20 cellular contexts compared by ENCODE assay signal in the genomic region with DNA sequence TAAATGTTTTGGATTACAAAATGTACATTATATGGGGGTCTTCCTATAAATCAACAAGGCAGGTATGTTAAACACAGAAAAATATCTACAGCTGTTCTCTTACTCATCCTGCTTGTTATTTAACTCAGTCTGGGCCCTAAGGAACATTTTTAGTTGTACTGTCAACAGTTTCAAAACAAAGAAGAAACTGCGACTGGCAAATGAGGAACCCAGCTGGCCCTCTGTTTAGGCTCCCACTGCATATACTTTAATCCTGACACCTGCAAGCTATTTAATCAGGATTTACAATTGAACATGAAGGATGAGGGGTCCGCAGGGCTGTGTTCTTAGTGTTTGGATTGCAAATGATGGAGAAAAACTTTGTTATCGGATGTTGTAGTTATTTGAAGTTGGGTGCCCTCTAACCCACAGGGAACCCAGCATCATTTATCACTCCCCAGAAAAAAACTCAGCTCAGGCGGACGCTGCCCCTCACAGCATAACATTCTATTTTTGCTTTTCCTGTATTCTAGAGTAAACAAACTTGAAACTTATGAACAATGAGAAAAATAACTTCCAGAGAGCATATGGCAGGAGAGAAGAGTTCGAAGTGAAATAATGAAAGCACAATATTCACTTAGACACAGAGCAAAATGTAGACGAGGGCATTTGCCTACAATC.
A peak's percentile ranks its signal among the peaks of the same experiment; 100 is the strongest.
DNase-seq lines count a peak whose midpoint lies in the region; ATAC-seq and TF ChIP-seq lines count a peak whose summit lies in the region.
"Had no signal": no experiment of that assay in that cellular context is flagged by ENCODE, and none has a peak within 500 bp of the region (broad histone marks: within the 10 kb centered on the region; RNA-seq: fewer than 3 reads in every experiment).

No MANE protein-coding gene starts in this region.

- H3K9me3 Mint-ChIP-seq in nephron progenitor cell: no peaks in the 10 kb centered on the region
- H3K9me3 Mint-ChIP-seq: H9 had no signal

- TF ChIP-seq POLR2A in uterus (IDR thresholded peaks at IDR 0.05): no peak

- H3K27ac ChIP-seq in left ventricle myocardium inferior (replicated peaks) (peak overlapping the region; percentile 57), ascending aorta (peak overlapping the region; percentile 19 to 47), uterus (peak overlapping the region; percentile 0 to 53), SJCRH30 (no peak overlapping the region)

- TF ChIP-seq CTCF in left ventricle myocardium inferior (IDR thresholded peaks at IDR 0.05; ENCODE audit: borderline replicate concordance) (no peak), ascending aorta (IDR thresholded peaks at IDR 0.05) (no peak), nephron progenitor cell (IDR thresholded peaks at IDR 0.05) (no peak), uterus (IDR thresholded peaks at IDR 0.05) (no peak)

- no peak overlapping the region for H3K4me3 ChIP-seq in left ventricle myocardium inferior
- no peak overlapping the region for H3K4me3 ChIP-seq in ascending aorta
- no peak overlapping the region for H3K4me3 ChIP-seq in uterus
- no peak overlapping the region for H3K4me3 ChIP-seq in SJCRH30
- no peak overlapping the region for H3K4me3 ChIP-seq in HAP-1
- H3K4me3 ChIP-seq: K562 had no signal

- peak overlapping the region; percentile 60 for H3K27ac Mint-ChIP-seq in nephron progenitor cell
- H3K27ac Mint-ChIP-seq: CD4-positive, alpha-beta memory T cell; H9 had no signal

- H3K27me3 Mint-ChIP-seq in nephron progenitor cell (ENCODE audit: low read depth, poor library complexity): peaks cover 6% of the 10 kb centered on the region

- DNase-seq in left ventricle myocardium inferior (no peak), left cardiac atrium (no peak), ascending aorta (ENCODE audit: low spot score in 2 of 2) (no peak), nephron progenitor cell (no peak), uterus (no peak), SJCRH30 (no peak), HAP-1 (ENCODE audit: low spot score in 2 of 2) (no peak)
- DNase-seq: BE2C; CD4-positive, alpha-beta memory T cell; DMS153; GDM1; H9; NCI-H1417; NCI-H187; NCI-H2107; NCI-H510A; NCI-H748 treated with DMSO at 0.1 percent for 48 hours; SHP77 treated with DMSO at 0.1 percent for 48 hours had no signal

- H3K4me1 Mint-ChIP-seq in nephron progenitor cell: peaks cover 19% of the 10 kb centered on the region
- H3K4me1 Mint-ChIP-seq: CD4-positive, alpha-beta memory T cell had no signal

- peaks cover 20% of the 10 kb centered on the region for H3K4me1 ChIP-seq in left ventricle myocardium inferior
- peaks cover 0 to 2% of the 10 kb centered on the region in 2 donors for H3K4me1 ChIP-seq in ascending aorta
- no peaks in the 10 kb centered on the region for H3K4me1 ChIP-seq in uterus
- H3K4me1 ChIP-seq in SJCRH30: peaks cover 8% of the 10 kb centered on the region
- H3K4me1 ChIP-seq in HAP-1: no peaks in the 10 kb centered on the region
- H3K4me1 ChIP-seq: BE2C had no signal

- ATAC-seq in left cardiac atrium (no peak), HG03280 (IDR thresholded peaks at IDR 0.05; ENCODE audit: unreplicated experiment) (no peak)
- ATAC-seq: K562 had no signal

- no peak overlapping the region for H3K4me3 Mint-ChIP-seq in nephron progenitor cell
- H3K4me3 Mint-ChIP-seq: CD4-positive, alpha-beta memory T cell; H9 had no signal

- intact Hi-C loops in left ventricle myocardium inferior (cut with micrococcal nuclease): no loop called here
- intact Hi-C loops in left cardiac atrium (cut with DNase I): no loop called here
- intact Hi-C loops in ascending aorta (cut with DNase I): no loop called here
- intact Hi-C loops in uterus (cut with DNase I; ENCODE audit: low total_unique reads): no loop called here

- H3K36me3 ChIP-seq in left ventricle myocardium inferior (no peaks in the 10 kb centered on the region), ascending aorta (no peaks in the 10 kb centered on the region), uterus (no peaks in the 10 kb centered on the region), SJCRH30 (no peaks in the 10 kb centered on the region), HAP-1 (replicated peaks) (no peaks in the 10 kb centered on the region)
- H3K36me3 ChIP-seq: BE2C had no signal

- no peaks in the 10 kb centered on the region for H3K9me3 ChIP-seq in left ventricle myocardium inferior (replicated peaks)
- H3K9me3 ChIP-seq in ascending aorta: no peaks in the 10 kb centered on the region
- no peaks in the 10 kb centered on the region for H3K9me3 ChIP-seq in uterus
- no peaks in the 10 kb centered on the region for H3K9me3 ChIP-seq in SJCRH30 (replicated peaks)
- no peaks in the 10 kb centered on the region for H3K9me3 ChIP-seq in HAP-1
- H3K9me3 ChIP-seq: BE2C had no signal

- no peaks in the 10 kb centered on the region for H3K27me3 ChIP-seq in left ventricle myocardium inferior (ENCODE audit: low read depth)
- no peaks in the 10 kb centered on the region for H3K27me3 ChIP-seq in ascending aorta
- H3K27me3 ChIP-seq in uterus: no peaks in the 10 kb centered on the region
- no peaks in the 10 kb centered on the region for H3K27me3 ChIP-seq in SJCRH30
- no peaks in the 10 kb centered on the region; the same call in 1 of the 2 replicates for H3K27me3 ChIP-seq in HAP-1 (ENCODE audit: low read depth)
- H3K27me3 ChIP-seq: BE2C had no signal

- no peaks in the 10 kb centered on the region for H3K36me3 Mint-ChIP-seq in nephron progenitor cell (ENCODE audit: low read depth)
- H3K36me3 Mint-ChIP-seq: CD4-positive, alpha-beta memory T cell had no signal

- in situ Hi-C loops in HAP-1 (cut with MboI; ENCODE audit: low sequenced_read_pairs): no loop called here
